Comparison of ENCODE assay signal across 7 cellular contexts in the genomic region with DNA sequence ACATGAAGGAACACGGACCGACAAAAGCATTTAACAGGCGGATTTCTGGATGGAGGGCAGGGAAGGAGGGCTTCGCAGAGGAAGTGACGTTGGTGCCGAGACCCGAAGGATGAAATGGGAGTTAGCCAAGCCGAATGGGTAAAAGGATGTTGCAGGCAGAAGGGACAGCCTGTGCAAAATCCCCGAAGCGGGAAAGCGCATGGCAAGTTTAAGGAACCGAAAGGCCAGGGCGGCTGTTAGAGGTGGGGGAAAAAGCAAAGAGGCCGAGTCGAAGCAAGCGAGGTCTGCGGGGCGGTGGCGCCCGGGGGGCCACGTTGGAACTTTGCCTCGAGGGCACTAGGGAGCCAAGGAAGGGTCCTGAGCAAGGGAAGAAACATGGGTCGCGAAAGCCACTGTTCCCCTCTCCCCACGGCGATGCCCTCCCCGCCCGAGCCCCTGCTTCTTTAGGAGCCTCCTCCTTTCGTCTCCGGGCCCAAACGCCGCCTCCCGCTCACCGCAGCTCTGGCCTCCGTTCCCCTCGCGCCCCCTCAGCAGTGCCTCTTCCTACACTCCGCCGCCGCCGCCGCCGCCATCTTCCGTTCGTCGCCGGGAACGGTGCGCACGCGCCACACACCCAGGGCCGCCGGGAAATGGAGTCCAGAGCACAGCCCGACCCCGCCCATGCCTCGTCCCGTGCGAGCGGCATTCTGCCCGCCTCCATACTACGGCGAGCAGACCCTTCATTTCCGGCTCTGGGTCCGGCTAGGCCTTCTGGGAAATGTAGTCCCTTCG. TPM values are rescaled to one million over a fixed set of nuclear protein-coding genes. Genes with fewer than 3 reads are reported as not detected.
DNase-seq lines count a peak whose midpoint lies in the region; ATAC-seq and FAIRE-seq lines count a peak whose summit lies in the region.

A gene (minus strand): TSS at position 584 of the 771 bp plus-strand sequence. CDS start 8,652 bp downstream, outside the sequence.

- ATAC-seq in HG02981 (IDR thresholded peaks at IDR 0.05; ENCODE audit: unreplicated experiment), result peak; percentile 91

- DNase-seq in GM18507 (ENCODE audit: extremely low spot score, insufficient read length, low read depth) (peak; percentile 99), NCI-H2081 (lab: John Stamatoyannopoulos, UW) (peak; percentile 97 to 99), T1000 (lab: John Stamatoyannopoulos, UW) (peak; percentile 96), astrocyte of the hippocampus (ENCODE audit: low read depth, low spot score) (peak; percentile 100), hepatic stellate cell (ENCODE audit: low spot score) (peak; percentile 100), renal cortical epithelial cell (ENCODE audit: low read depth) (peak; percentile 96)

- FAIRE-seq in GM18507 (lab: Jason Lieb, UNC), result peak; percentile 99

RNA-seq across cellular contexts. Expression of the gene that starts here (rescaled TPM):
- total RNA-seq in renal cortical epithelial cell, result 16.3 and 55.0 TPM in 2 replicates

Comparison
In these comparisons a context has a peak if more than half of its experiments do, and no peak if none do; other contexts are left out.
1. Peak in every context shown above with its lines: DNase-seq and ATAC-seq.